Comparison of ENCODE assay signal across 11 cellular contexts in the genomic region with DNA sequence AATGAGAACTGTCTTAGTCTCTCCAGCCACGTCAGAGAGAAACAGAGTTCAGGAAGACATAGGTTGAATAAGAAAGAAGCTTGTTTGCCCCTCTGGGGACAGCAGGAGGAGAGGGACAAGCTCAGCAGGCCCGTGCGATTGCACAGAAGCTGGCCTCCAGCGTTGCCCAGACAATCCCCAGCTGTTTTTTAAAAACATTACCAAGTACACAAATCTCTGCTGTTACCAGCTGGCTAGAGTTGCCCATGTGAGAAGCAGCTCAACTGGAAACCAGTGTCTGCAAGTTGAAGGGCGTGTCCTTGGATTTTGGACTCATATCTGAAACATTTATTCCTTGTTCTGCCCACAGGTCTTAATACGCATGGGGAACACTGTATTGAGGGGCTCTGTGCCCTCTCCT.
DNase-seq lines count a peak whose midpoint lies in the region; ATAC-seq lines count a peak whose summit lies in the region.
"Had no signal": no experiment of that assay in that cellular context is flagged by ENCODE, and none has a peak within 500 bp of the region (broad histone marks: within the 10 kb centered on the region; RNA-seq: fewer than 3 reads in every experiment).

No MANE protein-coding gene starts in this region.

- no peak for ATAC-seq in GM18498 (IDR thresholded peaks at IDR 0.05; ENCODE audit: unreplicated experiment)

- no peaks in the 10 kb centered on the region for H3K9me3 ChIP-seq in KOPT-K1 (ENCODE audit: insufficient read depth, low read length, poor library complexity, severe bottlenecking)

- H3K27ac Mint-ChIP-seq in dendritic cell treated with granulocyte-macrophage colony-stimulating factor and Interleukin-4, amounts not matched to agents 40 ng/mL and 50 ng/mL, for 4 days, result peak overlapping the region; percentile 94

- H3K4me1 Mint-ChIP-seq in dendritic cell treated with granulocyte-macrophage colony-stimulating factor and Interleukin-4, amounts not matched to agents 40 ng/mL and 50 ng/mL, for 4 days (ENCODE audit: low read depth), result peaks cover 76% of the 10 kb centered on the region

- no peak overlapping the region for H3K4me3 Mint-ChIP-seq in dendritic cell treated with granulocyte-macrophage colony-stimulating factor and Interleukin-4, amounts not matched to agents 40 ng/mL and 50 ng/mL, for 4 days

- H3K27ac ChIP-seq in KOPT-K1 (ENCODE audit: low read depth, low read length, poor library complexity, severe bottlenecking), result peak overlapping the region; percentile 80

- H3K27me3 Mint-ChIP-seq in dendritic cell treated with granulocyte-macrophage colony-stimulating factor and Interleukin-4, amounts not matched to agents 40 ng/mL and 50 ng/mL, for 4 days, result peaks cover 1% of the 10 kb centered on the region

- intact Hi-C loops in dendritic cell treated with granulocyte-macrophage colony-stimulating factor and Interleukin-4, amounts not matched to agents 40 ng/mL and 50 ng/mL, for 4 days (cut with micrococcal nuclease), result loop anchor here (5.0 kb wide), 1 partner anchor 40 kb away; no protein-coding TSS in a partner anchor

- H3K9me3 Mint-ChIP-seq in dendritic cell treated with granulocyte-macrophage colony-stimulating factor and Interleukin-4, amounts not matched to agents 40 ng/mL and 50 ng/mL, for 4 days, result no peaks in the 10 kb centered on the region

- H3K36me3 Mint-ChIP-seq in dendritic cell treated with granulocyte-macrophage colony-stimulating factor and Interleukin-4, amounts not matched to agents 40 ng/mL and 50 ng/mL, for 4 days (ENCODE audit: low read depth), result no peaks in the 10 kb centered on the region

- no peaks in the 10 kb centered on the region for H3K36me3 ChIP-seq in KOPT-K1 (ENCODE audit: insufficient read depth, low read length)

- DNase-seq in DMS53 (lab: John Stamatoyannopoulos, UW) (peak; percentile 3), DMS53 treated with DMSO at 0.1 percent for 48 hours (lab: John Stamatoyannopoulos, UW; ENCODE audit: unreplicated experiment) (no peak), retina (peak; percentile 10), NCI-H1048 (lab: John Stamatoyannopoulos, UW) (no peak), dermis blood vessel endothelial cell (no peak)
- DNase-seq: 8988T, activated gamma-delta T cell treated with Interleukin-2 at 50 U/mL for 16 hours, NCI-H146 had no signal

Comparison
In these comparisons a context has a peak if more than half of its experiments do, and no peak if none do; other contexts are left out.
1. DNase-seq: peak in DMS53 (single experiment) and retina (single experiment); none in DMS53 treated with DMSO at 0.1 percent for 48 hours (single experiment), NCI-H1048 (single experiment) and dermis blood vessel endothelial cell (single experiment).